9 cellular contexts compared by ENCODE assay signal in the genomic region with DNA sequence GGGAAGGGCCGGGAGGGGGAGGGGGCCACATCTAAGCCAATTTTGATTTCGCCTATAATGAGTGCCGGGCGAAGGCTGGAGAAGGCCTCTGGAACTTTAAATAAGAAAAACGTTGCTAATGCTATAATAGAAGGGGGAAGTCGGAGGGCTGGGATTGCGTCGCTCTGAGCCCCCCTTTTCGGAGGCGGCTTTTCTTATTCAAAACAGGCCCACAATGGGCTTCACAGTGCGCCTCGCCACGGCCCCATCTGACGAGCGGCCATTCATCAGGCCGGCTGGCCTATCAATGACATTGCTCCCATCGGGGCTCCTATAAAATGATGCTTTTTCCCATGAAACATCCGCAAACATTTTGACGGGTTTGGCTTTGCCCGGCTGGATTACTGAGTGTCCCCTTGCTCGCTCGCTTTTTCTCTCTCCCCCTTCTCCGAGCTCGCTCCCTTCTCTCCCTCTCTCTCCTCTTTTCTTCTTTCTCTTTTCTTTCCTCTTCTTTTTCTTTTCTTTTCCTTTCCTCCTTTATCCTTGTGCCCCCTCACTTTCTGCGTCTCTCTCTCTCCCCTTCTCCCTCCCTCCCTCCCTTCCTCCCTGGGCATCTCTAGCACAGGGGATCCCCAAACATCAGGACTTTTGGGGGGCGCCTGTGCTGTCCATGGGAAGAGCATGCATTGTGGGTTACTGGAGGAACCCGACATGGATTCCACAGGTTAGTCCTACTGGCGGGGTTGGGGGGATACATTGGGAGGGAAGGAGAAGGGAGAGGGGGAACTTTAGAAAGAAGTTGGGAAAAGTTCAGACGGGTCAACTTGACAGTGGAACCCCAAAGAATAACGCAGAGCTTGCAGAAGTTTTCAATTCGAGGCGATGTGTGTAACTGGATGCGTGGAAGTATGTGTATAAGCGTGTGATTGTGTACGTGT. TPM values are rescaled to one million over a fixed set of nuclear protein-coding genes. Genes with fewer than 3 reads are reported as not detected.
DNase-seq lines count a peak whose midpoint lies in the region; ATAC-seq and TF ChIP-seq lines count a peak whose summit lies in the region.
"Had no signal": no experiment of that assay in that cellular context is flagged by ENCODE, and none has a peak within 500 bp of the region (broad histone marks: within the 10 kb centered on the region; RNA-seq: fewer than 3 reads in every experiment).

Gene RFX4 (plus strand): TSS at position 344 of the 917 bp plus-strand sequence. CDS start 317 bp downstream, at position 661.

- POLR2A ChIA-PET in AG04449 (lab: Yijun Ruan, JAX): no interaction called here

- no peak within 1 kb of the TSS for H3K27ac Mint-ChIP-seq in central memory CD8-positive, alpha-beta T cell (ENCODE audit: low read depth)

- TF ChIP-seq EP300 in gastroesophageal sphincter (IDR thresholded peaks at IDR 0.05): no peak

- H3K4me3 ChIP-seq in AG04449 (ENCODE audit: low read depth, low read length) (peak within 1 kb of the TSS; percentile 18; the same call in 1 of the 2 replicates), HAP-1 (peak within 1 kb of the TSS; percentile 62), mucosa of rectum (ENCODE audit: low read length in 2 of 2) (peak within 1 kb of the TSS; percentile 54 to 62), gastroesophageal sphincter (peak within 1 kb of the TSS in 1 of 2 donors; percentile 46)

- no peaks in the 10 kb centered on the region for H3K9me3 Mint-ChIP-seq in central memory CD8-positive, alpha-beta T cell

- peaks cover 19% of the 10 kb centered on the region for H3K4me1 ChIP-seq in HAP-1
- H3K4me1 ChIP-seq in mucosa of rectum (ENCODE audit: control insufficient read depth in 2 of 2, insufficient read depth in 2 of 2, low read length in 2 of 2): peaks cover 0 to 3% of the 10 kb centered on the region in 2 donors
- H3K4me1 ChIP-seq in gastroesophageal sphincter: peaks cover 0 to 74% (median 35%) of the 10 kb centered on the region in 3 donors

- H3K27ac ChIP-seq in mucosa of rectum (ENCODE audit: low read depth in 2 of 2, low read length in 2 of 2) (no peak within 1 kb of the TSS), gastroesophageal sphincter (no peak within 1 kb of the TSS)

- DNase-seq in AG04449 (ENCODE audit: low read depth, low spot score) (no peak), HAP-1 (ENCODE audit: low spot score in 2 of 2) (peak; percentile 91 to 95), mucosa of gallbladder (ENCODE audit: low spot score) (no peak), COLO829 (ENCODE audit: low spot score) (no peak)
- DNase-seq in central memory CD8-positive, alpha-beta T cell (ENCODE audit: low spot score in 2 of 2): no peak

- H3K4me1 Mint-ChIP-seq in central memory CD8-positive, alpha-beta T cell: peaks cover 9% of the 10 kb centered on the region

- H3K36me3 Mint-ChIP-seq in central memory CD8-positive, alpha-beta T cell (ENCODE audit: insufficient read depth): no peaks in the 10 kb centered on the region

- peaks cover 95% of the 10 kb centered on the region for H3K27me3 Mint-ChIP-seq in central memory CD8-positive, alpha-beta T cell

- TF ChIP-seq POLR2A in gastroesophageal sphincter (IDR thresholded peaks at IDR 0.05): no peak

- no peak within 1 kb of the TSS for H3K9ac ChIP-seq in mucosa of rectum (ENCODE audit: low read depth in 1 of 2, low read length in 2 of 2)

- CTCF ChIA-PET in AG04449 (lab: Yijun Ruan, JAX): no interaction called here

- H3K27me3 ChIP-seq in HAP-1 (ENCODE audit: low read depth): no peaks in the 10 kb centered on the region
- peaks cover 46 to 70% of the 10 kb centered on the region in 2 donors for H3K27me3 ChIP-seq in mucosa of rectum (ENCODE audit: control insufficient read depth in 2 of 2, insufficient read depth in 2 of 2, low read length in 2 of 2)
- H3K27me3 ChIP-seq in gastroesophageal sphincter: peaks cover 100% of the 10 kb centered on the region

- in situ Hi-C loops in HAP-1 (cut with MboI; ENCODE audit: low sequenced_read_pairs): no loop called here

- H3K36me3 ChIP-seq in HAP-1 (replicated peaks) (no peaks in the 10 kb centered on the region), mucosa of rectum (ENCODE audit: control insufficient read depth in 2 of 2, insufficient read depth in 2 of 2, low read length in 2 of 2) (no peaks in the 10 kb centered on the region), gastroesophageal sphincter (no peaks in the 10 kb centered on the region)

- no peaks in the 10 kb centered on the region for H3K9me3 ChIP-seq in HAP-1
- H3K9me3 ChIP-seq in mucosa of rectum (ENCODE audit: control insufficient read depth in 2 of 2, low read length in 2 of 2): no peaks in the 10 kb centered on the region
- no peaks in the 10 kb centered on the region for H3K9me3 ChIP-seq in gastroesophageal sphincter

- peak within 1 kb of the TSS; percentile 66 for H3K4me3 Mint-ChIP-seq in central memory CD8-positive, alpha-beta T cell

- ATAC-seq in central memory CD8-positive, alpha-beta T cell (replicated peaks; ENCODE audit: extremely low read depth, poor library complexity, severe bottlenecking): no peak
- ATAC-seq in gastroesophageal sphincter (no peak), GM21825 (IDR thresholded peaks at IDR 0.05; ENCODE audit: unreplicated experiment) (no peak)

- WGBS in gastroesophageal sphincter (ENCODE audit: low coverage in 1 of 2), 2 donors: 2 to 7% methylated on average over 14 to 30 of the region's 35 CpGs

- no peak for TF ChIP-seq CTCF in AG04449 (IDR thresholded peaks at IDR 0.05; ENCODE audit: insufficient read depth, low read length, missing control alignments)
- no peak for TF ChIP-seq CTCF in gastroesophageal sphincter (IDR thresholded peaks at IDR 0.05)

RNA-seq across cellular contexts. Expression of gene RFX4, which starts in this region (rescaled TPM):
- total RNA-seq in gastroesophageal sphincter: not detected
- total RNA-seq in mucosa of gallbladder: 0.26 TPM
- total RNA-seq: lung microvascular endothelial cell had no signal

Comparison
In these comparisons a context has a peak if more than half of its experiments do, and no peak if none do; other contexts are left out.
1. DNase-seq: peak in HAP-1 (2 of 2); none in AG04449 (single experiment), central memory CD8-positive, alpha-beta T cell (0 of 2), mucosa of gallbladder (single experiment) and COLO829 (single experiment).